Comparison of ENCODE assay signal across 1 cellular context in genomic region chr1:201019321-201019977, GRCh38.
TF ChIP-seq lines count a peak whose summit lies in the region.

No MANE protein-coding gene starts in this region.

TF ChIP-seq in GM23338, 12 proteins besides CTCF, POLR2A, EP300 and RAD21 (continued from another document):
- TF ChIP-seq ETS1 (IDR thresholded peaks at IDR 0.05) = no peak
